In genomic region chr4:173731257-173731656, GRCh38 we compare ENCODE assay signal across 8 cellular contexts.
"Had no signal": no experiment of that assay in that cellular context is flagged by ENCODE, and none has a peak within 500 bp of the region (broad histone marks: within the 10 kb centered on the region; RNA-seq: fewer than 3 reads in every experiment).

No MANE protein-coding gene starts in this region.

- DNase-seq: GOT3, H7, HFFc6, KG1 had no signal

- ATAC-seq: HCT116, HepG2 had no signal

- H3K27ac Mint-ChIP-seq: HFFc6, IgD-negative memory B cell had no signal

- H3K4me3 Mint-ChIP-seq: HFFc6, IgD-negative memory B cell had no signal

- H3K4me1 Mint-ChIP-seq: IgD-negative memory B cell had no signal

- H3K9me3 ChIP-seq: HAP-1 had no signal
